2 cellular contexts compared by ENCODE assay signal in genomic region chr3:95460274-95460673, GRCh38.
TF ChIP-seq lines count a peak whose summit lies in the region.

No MANE protein-coding gene starts in this region.

TF ChIP-seq in liver, 16 proteins besides CTCF, POLR2A, EP300 and RAD21 (continued from another document):
- TF ChIP-seq ZBTB33 (IDR thresholded peaks at IDR 0.05) (peak; percentile 29), RXRA (IDR thresholded peaks at IDR 0.05) (peak in 1 of 2 donors; percentile 49), HNF4A (conservative IDR thresholded peaks at IDR 0.05) (peak in 1 of 2 donors; percentile 73), MAX (IDR thresholded peaks at IDR 0.05) (peak; percentile 47)

TF ChIP-seq in HepG2, 621 proteins besides CTCF, POLR2A, EP300 and RAD21 (continued from another document):
- no peak for TF ChIP-seq ZGPAT (CRISPR knock-in tag; IDR thresholded peaks at IDR 0.05)
- TF ChIP-seq PATZ1 (CRISPR knock-in tag; IDR thresholded peaks at IDR 0.05), result no peak
- TF ChIP-seq GPBP1L1 (CRISPR knock-in tag; IDR thresholded peaks at IDR 0.05), result no peak
- TF ChIP-seq SIN3A (IDR thresholded peaks at IDR 0.05; ENCODE audit: borderline replicate concordance, low read depth, low read length), result no peak
- no peak for TF ChIP-seq ZBTB40 (IDR thresholded peaks at IDR 0.05)
- TF ChIP-seq ZBTB40 (CRISPR knock-in tag; IDR thresholded peaks at IDR 0.05), result no peak
- TF ChIP-seq KMT2A (CRISPR knock-in tag; IDR thresholded peaks at IDR 0.05), result no peak
- no peak for TF ChIP-seq PHF5A (CRISPR knock-in tag; IDR thresholded peaks at IDR 0.05; ENCODE audit: low read depth, unreplicated experiment)
- TF ChIP-seq ZNF781 (CRISPR knock-in tag; IDR thresholded peaks at IDR 0.05; ENCODE audit: borderline replicate concordance, not compliant biosample characterization), result no peak
- TF ChIP-seq FOXA1 (IDR thresholded peaks at IDR 0.05), result no peak
- TF ChIP-seq FOXA1 (CRISPR knock-in tag; IDR thresholded peaks at IDR 0.05), result no peak
- no peak for TF ChIP-seq NFYB (CRISPR knock-in tag; IDR thresholded peaks at IDR 0.05)
- no peak for TF ChIP-seq PCBP2 (optimal IDR thresholded peaks at IDR 0.05; ENCODE audit: low read depth, low read length, poor library complexity, severe bottlenecking)
- no peak for TF ChIP-seq GMEB2 (CRISPR knock-in tag; IDR thresholded peaks at IDR 0.05; ENCODE audit: low read depth)
